ENCODE assay signal across 8 cellular contexts in genomic region chr7:138097064-138097741, GRCh38. TPM values are rescaled to one million over a fixed set of nuclear protein-coding genes. Genes with fewer than 3 reads are reported as not detected.
DNase-seq lines count a peak whose midpoint lies in the region; ATAC-seq and TF ChIP-seq lines count a peak whose summit lies in the region.

No MANE protein-coding gene starts in this region.

- no peak overlapping the region for H3K27ac ChIP-seq in PC-3 (ENCODE audit: low read length)

- no TSS peak for BruUV-seq in PC-3 (replicated peaks; lab: Mats Ljungman, UMichigan)

- POLR2A ChIA-PET in PC-3 (lab: Charles Lee; ENCODE audit: unreplicated experiment), result no interaction called here

- H3K9ac ChIP-seq in PC-3 (ENCODE audit: low read length), result no peak overlapping the region

- intact Hi-C loops in PC-3 (cut with micrococcal nuclease), result loop anchor here (1.0 kb wide), 1 partner anchor 641 kb away; no protein-coding TSS in a partner anchor

- H3K4me1 ChIP-seq in PC-3 (ENCODE audit: insufficient read depth, low read length), result peaks cover 5% of the 10 kb centered on the region

- no peaks in the 10 kb centered on the region for H3K9me2 ChIP-seq in PC-3 (replicated peaks; ENCODE audit: low read length)

- no peaks in the 10 kb centered on the region for H3K36me3 ChIP-seq in PC-3 (ENCODE audit: low read depth, low read length)

- H3K79me2 ChIP-seq in PC-3 (ENCODE audit: low read length), result no peaks in the 10 kb centered on the region

- peak; percentile 36 for DNase-seq in D341Med (ENCODE audit: low spot score)
- DNase-seq in H4 (ENCODE audit: low spot score), result peak; percentile 29
- peak; percentile 49 for DNase-seq in PC-3
- DNase-seq in fibroblast of pulmonary artery (ENCODE audit: low read depth), result peak; percentile 60
- DNase-seq in A172 (ENCODE audit: low spot score), result no peak

- H3K27me3 ChIP-seq in PC-3 (ENCODE audit: low read length), result no peaks in the 10 kb centered on the region

- H3K4me3 ChIP-seq in PC-3 (ENCODE audit: low read length), result no peak overlapping the region
- no peak overlapping the region for H3K4me3 ChIP-seq in fibroblast of pulmonary artery (replicated peaks; ENCODE audit: low read depth, low read length)

- no peaks in the 10 kb centered on the region for H3F3A ChIP-seq in PC-3 (ENCODE audit: low read length, unreplicated experiment)

- no peaks in the 10 kb centered on the region for H3K9me3 ChIP-seq in PC-3 (ENCODE audit: low read length)

- ATAC-seq in PC-3 (0 out of 2 replicates have a peak, but pooled peaks have one; percentile 29), HG03565 (IDR thresholded peaks at IDR 0.05; ENCODE audit: unreplicated experiment) (no peak), GM18909 (IDR thresholded peaks at IDR 0.05; ENCODE audit: poor library complexity, unreplicated experiment) (no peak)
- ATAC-seq in activated CD4-positive, CD25-positive, alpha-beta regulatory T cell treated with anti-CD3 and anti-CD28 coated beads, Interleukin-2, amount 50 U/mL, for 24 hours, result no peak

- peak overlapping the region; percentile 3; the same call in 1 of the 2 replicates for H2AFZ ChIP-seq in PC-3 (ENCODE audit: low read length)

- TF ChIP-seq CTCF in PC-3 (conservative IDR thresholded peaks at IDR 0.05; ENCODE audit: low read depth, low read length) (peak; percentile 59), fibroblast of pulmonary artery (IDR thresholded peaks at IDR 0.05; ENCODE audit: low read length, missing control alignments) (peak; percentile 63)

- no peaks in the 10 kb centered on the region for H4K20me1 ChIP-seq in PC-3 (ENCODE audit: low read length)

- H3K4me2 ChIP-seq in PC-3 (ENCODE audit: low read length), result no peak overlapping the region

- CTCF ChIA-PET in PC-3 (lab: Charles Lee), result no interaction called here

RNA-seq across cellular contexts. Expression of gene AKR1D1, which starts 20.9 kb away (rescaled TPM):
- not detected in 2 replicates for total RNA-seq in H4 (2014; rRNA removed; shearing (Covaris generic))
- not detected in 2 replicates for total RNA-seq in PC-3 (2014; rRNA removed)
- not detected in 2 replicates for total RNA-seq in A172 (2014; rRNA removed; shearing (Covaris generic))
